Comparison of ENCODE assay signal across 22 cellular contexts in the genomic region with DNA sequence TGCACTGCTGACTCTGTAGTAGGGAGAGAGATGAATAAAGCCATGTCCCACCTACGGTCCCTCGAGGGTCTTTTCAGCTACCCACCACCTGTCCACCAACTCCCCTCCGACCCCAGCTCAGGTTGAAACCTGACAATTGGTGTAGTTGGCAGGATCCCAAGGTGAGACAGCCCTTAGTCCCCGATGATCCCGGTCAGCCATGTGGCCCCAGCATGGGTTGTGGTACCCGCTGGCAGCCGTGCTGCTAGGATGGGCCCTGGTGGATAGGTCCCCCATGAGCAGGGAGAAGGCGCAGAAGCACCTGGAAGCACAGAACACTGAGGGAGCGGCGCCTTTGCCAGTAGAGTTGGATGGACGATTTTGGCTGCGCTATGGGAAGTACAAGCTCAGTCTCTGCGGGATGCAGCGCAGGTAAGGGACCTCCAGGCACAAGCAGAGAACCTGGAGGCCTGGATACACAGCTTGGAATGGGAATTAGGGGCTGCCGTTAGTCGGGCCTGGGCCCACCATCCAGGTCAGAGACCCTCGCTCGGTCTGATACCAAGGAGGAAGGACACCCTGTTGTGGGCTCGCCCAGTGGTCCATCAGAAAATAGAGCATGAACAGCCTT.
DNase-seq lines count a peak whose midpoint lies in the region; ATAC-seq and TF ChIP-seq lines count a peak whose summit lies in the region.
"Had no signal": no experiment of that assay in that cellular context is flagged by ENCODE, and none has a peak within 500 bp of the region (broad histone marks: within the 10 kb centered on the region; RNA-seq: fewer than 3 reads in every experiment).

No MANE protein-coding gene starts in this region.

- TF ChIP-seq CTCF in GM23338 (conservative IDR thresholded peaks at IDR 0.05; ENCODE audit: low read depth in 2 of 2): no peak
- no peak for TF ChIP-seq CTCF in sigmoid colon (IDR thresholded peaks at IDR 0.05)

- 92 to 93% methylated on average over 19 of the region's 19 CpGs for WGBS in sigmoid colon, 2 donors

- H3K9me2 ChIP-seq in GM23338 (ENCODE audit: insufficient read depth): 0 out of 2 replicates have a peak, but pooled peaks cover 3% of the 10 kb centered on the region

- H3K36me3 Mint-ChIP-seq in GM23338 (ENCODE audit: low read depth): no peaks in the 10 kb centered on the region; the same call in 2 of the 3 replicates
- H3K36me3 Mint-ChIP-seq in activated T-helper 17 cell treated with anti-CD3 and anti-CD28 coated beads, Interleukin-2, amount 50 U/mL, for 72 hours (ENCODE audit: low read depth): no peaks in the 10 kb centered on the region
- H3K36me3 Mint-ChIP-seq: CD4-positive, CD25-positive, alpha-beta regulatory T cell; CD8-positive, alpha-beta T cell had no signal

- no peaks in the 10 kb centered on the region for H3K4me1 Mint-ChIP-seq in GM23338
- H3K4me1 Mint-ChIP-seq in activated T-helper 17 cell treated with anti-CD3 and anti-CD28 coated beads, Interleukin-2, amount 50 U/mL, for 72 hours: no peaks in the 10 kb centered on the region
- H3K4me1 Mint-ChIP-seq: B cell; CD4-positive, CD25-positive, alpha-beta regulatory T cell had no signal

- 0 out of 3 replicates have a peak, but pooled peaks cover 4% of the 10 kb centered on the region for H3K9me3 Mint-ChIP-seq in GM23338
- H3K9me3 Mint-ChIP-seq in activated T-helper 17 cell treated with anti-CD3 and anti-CD28 coated beads, Interleukin-2, amount 50 U/mL, for 72 hours: peaks cover 4% of the 10 kb centered on the region

- TF ChIP-seq POLR2A in sigmoid colon (IDR thresholded peaks at IDR 0.05) (no peak), GM18505 (IDR thresholded peaks at IDR 0.05; ENCODE audit: borderline replicate concordance, extremely low read depth, insufficient read depth, insufficient read length) (no peak)

- H3K9me3 ChIP-seq in sigmoid colon: peaks cover 0 to 2% (median 0%) of the 10 kb centered on the region in 4 donors
- H3K9me3 ChIP-seq: Caco-2 had no signal

- H3K27ac ChIP-seq in GM23338 (ENCODE audit: low read depth): no peak overlapping the region
- no peak overlapping the region for H3K27ac ChIP-seq in sigmoid colon
- H3K27ac ChIP-seq: 22Rv1, BLaER1, C4-2B had no signal

- intact Hi-C loops in Right ventricle myocardium superior (cut with DNase I) (loop anchor here (10.0 kb wide), 1 partner anchor 582 kb away; no protein-coding TSS in a partner anchor), cardiac septum (cut with DNase I) (no loop called here), sigmoid colon (cut with DNase I) (no loop called here)

- H3K4me1 ChIP-seq in GM23338 (ENCODE audit: insufficient read depth) (no peaks in the 10 kb centered on the region), sigmoid colon (no peaks in the 10 kb centered on the region)
- H3K4me1 ChIP-seq: BLaER1, Caco-2 had no signal

- no peak overlapping the region for H3K4me2 ChIP-seq in GM23338
- H3K4me2 ChIP-seq: BLaER1 had no signal

- H4K20me1 ChIP-seq in GM23338 (replicated peaks; ENCODE audit: insufficient read depth): no peaks in the 10 kb centered on the region
- H4K20me1 ChIP-seq: BLaER1 had no signal

- no peaks in the 10 kb centered on the region for H3K79me2 ChIP-seq in GM23338 (replicated peaks; ENCODE audit: insufficient read depth)

- H3K36me3 ChIP-seq in GM23338 (ENCODE audit: insufficient read depth) (no peaks in the 10 kb centered on the region), sigmoid colon (no peaks in the 10 kb centered on the region)
- H3K36me3 ChIP-seq: BLaER1 had no signal

- ATAC-seq in Right ventricle myocardium superior (ENCODE audit: poor library complexity): no peak
- ATAC-seq in GM23338: no peak
- ATAC-seq in activated T-helper 17 cell treated with anti-CD3 and anti-CD28 coated beads, Interleukin-2, amount 50 U/mL, for 72 hours (replicated peaks): no peak
- no peak for ATAC-seq in GM18505 (IDR thresholded peaks at IDR 0.05; ENCODE audit: unreplicated experiment)
- ATAC-seq: CD8-positive, alpha-beta T cell; GM12878 had no signal

- H2AFZ ChIP-seq in GM23338: 0 out of 2 replicates have a peak overlapping the region, but pooled peaks have one; percentile 14

- DNase-seq in Right ventricle myocardium superior: peak; percentile 22
- DNase-seq in cardiac septum (ENCODE audit: low spot score): no peak
- DNase-seq in GM23338 (ENCODE audit: low spot score): no peak
- DNase-seq in mesenteric fat pad (ENCODE audit: low spot score): peak; percentile 75
- peak; percentile 54 for DNase-seq in sigmoid colon
- DNase-seq in pons (ENCODE audit: low spot score): no peak
- DNase-seq: Caco-2; CD4-positive, CD25-positive, alpha-beta regulatory T cell; CD8-positive, alpha-beta T cell; DMS 273 treated with DMSO at 0.1 percent for 48 hours; DMS79; EL; GDM1; H7; HCEC 1CT had no signal

- no peak overlapping the region for H3K27ac Mint-ChIP-seq in GM23338
- no peak overlapping the region for H3K27ac Mint-ChIP-seq in activated T-helper 17 cell treated with anti-CD3 and anti-CD28 coated beads, Interleukin-2, amount 50 U/mL, for 72 hours
- H3K27ac Mint-ChIP-seq: B cell; CD4-positive, CD25-positive, alpha-beta regulatory T cell; CD8-positive, alpha-beta T cell had no signal

- H3K27me3 ChIP-seq in GM23338 (ENCODE audit: insufficient read depth) (no peaks in the 10 kb centered on the region), sigmoid colon (no peaks in the 10 kb centered on the region)
- H3K27me3 ChIP-seq: BLaER1 had no signal

- H3K4me3 Mint-ChIP-seq in GM23338: no peak overlapping the region
- no peak overlapping the region for H3K4me3 Mint-ChIP-seq in activated T-helper 17 cell treated with anti-CD3 and anti-CD28 coated beads, Interleukin-2, amount 50 U/mL, for 72 hours
- H3K4me3 Mint-ChIP-seq: B cell; CD4-positive, CD25-positive, alpha-beta regulatory T cell; CD8-positive, alpha-beta T cell had no signal

- no peak overlapping the region for H3K4me3 ChIP-seq in GM23338
- H3K4me3 ChIP-seq in sigmoid colon: no peak overlapping the region
- H3K4me3 ChIP-seq: BLaER1, GM12878 had no signal

- no peaks in the 10 kb centered on the region for H3F3A ChIP-seq in GM23338 (replicated peaks; ENCODE audit: low read depth)

- peaks cover 4% of the 10 kb centered on the region for H3K27me3 Mint-ChIP-seq in GM23338 (ENCODE audit: insufficient read depth, low read depth, poor library complexity)
- no peaks in the 10 kb centered on the region for H3K27me3 Mint-ChIP-seq in activated T-helper 17 cell treated with anti-CD3 and anti-CD28 coated beads, Interleukin-2, amount 50 U/mL, for 72 hours
- H3K27me3 Mint-ChIP-seq: B cell; CD4-positive, CD25-positive, alpha-beta regulatory T cell had no signal

- no peak for TF ChIP-seq EP300 in sigmoid colon (IDR thresholded peaks at IDR 0.05)

TF ChIP-seq in GM23338, 12 proteins besides CTCF, POLR2A, EP300 and RAD21 (continues in another document):
- TF ChIP-seq ZNF331 (CRISPR knock-in tag; IDR thresholded peaks at IDR 0.05; ENCODE audit: low read depth) (no peak), JUNB (IDR thresholded peaks at IDR 0.05; ENCODE audit: unreplicated experiment) (no peak), ZNF114 (CRISPR knock-in tag; IDR thresholded peaks at IDR 0.05) (no peak), CREB1 (CRISPR knock-in tag; IDR thresholded peaks at IDR 0.05; ENCODE audit: low read depth) (no peak)

Comparison
In these comparisons a context has a peak if more than half of its experiments do, and no peak if none do; other contexts are left out.
1. DNase-seq: peak in Right ventricle myocardium superior (single experiment), mesenteric fat pad (single experiment) and sigmoid colon (single experiment); none in cardiac septum (single experiment), GM23338 (single experiment) and pons (single experiment).